Comparison of ENCODE assay signal across 12 cellular contexts in genomic region chr18:389658-390357, GRCh38.
A peak's percentile ranks its signal among the peaks of the same experiment; 100 is the strongest.
DNase-seq lines count a peak whose midpoint lies in the region; ATAC-seq and TF ChIP-seq lines count a peak whose summit lies in the region.
"Had no signal": no experiment of that assay in that cellular context is flagged by ENCODE, and none has a peak within 500 bp of the region (broad histone marks: within the 10 kb centered on the region; RNA-seq: fewer than 3 reads in every experiment).

No MANE protein-coding gene starts in this region.

- H3K36me3 ChIP-seq in left ventricle myocardium inferior (no peaks in the 10 kb centered on the region), ovary (no peaks in the 10 kb centered on the region)

- TF ChIP-seq EP300 in ovary (IDR thresholded peaks at IDR 0.05) = no peak

- WGBS in ovary, 3 donors = 78 to 86% (median 83%) methylated on average over 7 of the region's 7 CpGs

- TF ChIP-seq CTCF in AG04450 (IDR thresholded peaks at IDR 0.05; ENCODE audit: low read depth, low read length) (peak; percentile 40), left ventricle myocardium inferior (IDR thresholded peaks at IDR 0.05; ENCODE audit: borderline replicate concordance) (no peak), ovary (IDR thresholded peaks at IDR 0.05) (no peak)

- DNase-seq in AG04450 (ENCODE audit: low read depth, low spot score) (no peak), M059J (ENCODE audit: low read depth) (peak; percentile 64), fibroblast of peridontal ligament (ENCODE audit: extremely low read depth) (peak; percentile 74), kidney glomerular epithelial cell (lab: John Stamatoyannopoulos, UW) (no peak), left ventricle myocardium inferior (no peak), ovary (no peak)
- DNase-seq: activated T-cell treated with anti-CD3 and anti-CD28 coated beads for 4 hours; CD4-positive, alpha-beta memory T cell; NCI-H1436; T-helper 9 cell had no signal

- H3K4me3 ChIP-seq in AG04450 (ENCODE audit: low read depth, low read length) (no peak overlapping the region), left ventricle myocardium inferior (no peak overlapping the region), ovary (no peak overlapping the region)

- intact Hi-C loops in left ventricle myocardium inferior (cut with micrococcal nuclease) = no loop called here
- intact Hi-C loops in ovary (cut with DNase I) = no loop called here

- no peak for TF ChIP-seq POLR2A in ovary (IDR thresholded peaks at IDR 0.05)

- peaks cover 11% of the 10 kb centered on the region for H3K4me1 ChIP-seq in left ventricle myocardium inferior
- H3K4me1 ChIP-seq in ovary (ENCODE audit: insufficient read depth) = no peaks in the 10 kb centered on the region

- CTCF ChIA-PET in AG04450 (lab: Charles Lee) = no interaction called here

- ATAC-seq in GM18907 (IDR thresholded peaks at IDR 0.05; ENCODE audit: unreplicated experiment) (peak; percentile 78), GM21576 (IDR thresholded peaks at IDR 0.05; ENCODE audit: unreplicated experiment) (no peak)

- POLR2A ChIA-PET in AG04450 (lab: Yijun Ruan, JAX) = no interaction called here

- H3K27me3 ChIP-seq in AG04450 (ENCODE audit: control insufficient read depth, insufficient read depth, low read length) (no peaks in the 10 kb centered on the region), left ventricle myocardium inferior (ENCODE audit: low read depth) (no peaks in the 10 kb centered on the region), ovary (no peaks in the 10 kb centered on the region)

- no peaks in the 10 kb centered on the region for H3K9me3 ChIP-seq in AG04450 (ENCODE audit: control insufficient read depth, insufficient read depth, low read length)
- H3K9me3 ChIP-seq in left ventricle myocardium inferior (replicated peaks) = no peaks in the 10 kb centered on the region
- H3K9me3 ChIP-seq in ovary = no peaks in the 10 kb centered on the region

- H3K27ac ChIP-seq in AG04450 (ENCODE audit: low read depth, low read length) (no peak overlapping the region), left ventricle myocardium inferior (replicated peaks) (no peak overlapping the region), ovary (no peak overlapping the region)

Comparison
In these comparisons a context has a peak if more than half of its experiments do, and no peak if none do; other contexts are left out.
1. DNase-seq: peak in M059J (single experiment) and fibroblast of peridontal ligament (single experiment); none in AG04450 (single experiment), kidney glomerular epithelial cell (single experiment), left ventricle myocardium inferior (single experiment) and ovary (0 of 5).